In genomic region chr2:3904061-3904460, GRCh38 we compare ENCODE assay signal across 7 cellular contexts.
"Had no signal": no experiment of that assay in that cellular context is flagged by ENCODE, and none has a peak within 500 bp of the region (broad histone marks: within the 10 kb centered on the region; RNA-seq: fewer than 3 reads in every experiment).

No MANE protein-coding gene starts in this region.

- DNase-seq: IMR-90, KBM-7, KG1 had no signal

- FAIRE-seq: HTR-8/SVneo, K562 had no signal

- H3K4me3 Mint-ChIP-seq: IgD-negative memory B cell had no signal

- ATAC-seq: K562 had no signal

- H3K4me3 ChIP-seq: K562 had no signal

- H3K4me1 Mint-ChIP-seq: IgD-negative memory B cell had no signal

- H3K27ac Mint-ChIP-seq: IgD-negative memory B cell had no signal

- H3K36me3 Mint-ChIP-seq: IgD-negative memory B cell had no signal

- H3K27ac ChIP-seq: HL-60 had no signal
